ENCODE assay signal across 14 cellular contexts in genomic region chr6:136750821-136751220, GRCh38. TPM values are rescaled to one million over a fixed set of nuclear protein-coding genes. Genes with fewer than 3 reads are reported as not detected.
DNase-seq lines count a peak whose midpoint lies in the region; ATAC-seq and TF ChIP-seq lines count a peak whose summit lies in the region.
"Had no signal": no experiment of that assay in that cellular context is flagged by ENCODE, and none has a peak within 500 bp of the region (broad histone marks: within the 10 kb centered on the region; RNA-seq: fewer than 3 reads in every experiment).

No MANE protein-coding gene starts in this region.

- CTCF ChIA-PET in activated CD4-positive, alpha-beta memory T cell treated with anti-CD3 and anti-CD28 coated beads, Interleukin-2, amount 10 ng/mL, durations not matched to agents 7 days and 5 days (lab: Charles Lee) = interaction anchor here (9.3 kb wide), 1 partner anchor 40 kb away, joined by 80 read pairs; the partner anchor contains the start of gene MAP3K5

- H3K36me3 ChIP-seq in left lung = no peaks in the 10 kb centered on the region
- no peaks in the 10 kb centered on the region for H3K36me3 ChIP-seq in SJCRH30

- H3K36me3 Mint-ChIP-seq in activated naive CD4-positive, alpha-beta T cell treated with anti-CD3 and anti-CD28 coated beads, Interleukin-2, amount 50 U/mL, for 24 hours = peaks cover 2% of the 10 kb centered on the region
- no peaks in the 10 kb centered on the region for H3K36me3 Mint-ChIP-seq in activated naive CD4-positive, alpha-beta T cell treated with anti-CD3 and anti-CD28 coated beads, Interleukin-2, amount 50 U/mL, for 72 hours
- H3K36me3 Mint-ChIP-seq in activated CD4-positive, alpha-beta memory T cell treated with anti-CD3 and anti-CD28 coated beads, Interleukin-2, amount 10 ng/mL, durations not matched to agents 7 days and 5 days (ENCODE audit: low read depth) = peaks cover 34% of the 10 kb centered on the region

- DNase-seq in activated naive CD4-positive, alpha-beta T cell treated with anti-CD3 and anti-CD28 coated beads, Interleukin-2, amount 50 U/mL, for 72 hours (ENCODE audit: low spot score in 2 of 2) = no peak
- DNase-seq in activated CD4-positive, alpha-beta memory T cell treated with anti-CD3 and anti-CD28 coated beads, Interleukin-2, amount 10 ng/mL, durations not matched to agents 7 days and 5 days = no peak
- DNase-seq in left lung (no peak), SJCRH30 (no peak), NCI-H1048 (lab: John Stamatoyannopoulos, UW) (no peak)
- DNase-seq: activated T-cell treated with anti-CD3 and anti-CD28 coated beads for 4 hours, body of pancreas, DMS153, kidney, NCI-H1436 had no signal

- H3K27me3 Mint-ChIP-seq in activated naive CD4-positive, alpha-beta T cell treated with anti-CD3 and anti-CD28 coated beads, Interleukin-2, amount 50 U/mL, for 24 hours = no peaks in the 10 kb centered on the region
- H3K27me3 Mint-ChIP-seq in activated CD4-positive, alpha-beta memory T cell treated with anti-CD3 and anti-CD28 coated beads, Interleukin-2, amount 10 ng/mL, durations not matched to agents 7 days and 5 days = no peaks in the 10 kb centered on the region

- intact Hi-C loops in left lung (cut with DNase I) = no loop called here

- no peak overlapping the region for H3K4me3 Mint-ChIP-seq in activated naive CD4-positive, alpha-beta T cell treated with anti-CD3 and anti-CD28 coated beads, Interleukin-2, amount 50 U/mL, for 24 hours
- peak overlapping the region; percentile 7 for H3K4me3 Mint-ChIP-seq in activated CD4-positive, alpha-beta memory T cell treated with anti-CD3 and anti-CD28 coated beads, Interleukin-2, amount 10 ng/mL, durations not matched to agents 7 days and 5 days
- H3K4me3 Mint-ChIP-seq: endodermal cell had no signal

- H3K4me1 Mint-ChIP-seq in activated naive CD4-positive, alpha-beta T cell treated with anti-CD3 and anti-CD28 coated beads, Interleukin-2, amount 50 U/mL, for 24 hours = peaks cover 92% of the 10 kb centered on the region
- peaks cover 72% of the 10 kb centered on the region for H3K4me1 Mint-ChIP-seq in activated CD4-positive, alpha-beta memory T cell treated with anti-CD3 and anti-CD28 coated beads, Interleukin-2, amount 10 ng/mL, durations not matched to agents 7 days and 5 days

- H3K27me3 ChIP-seq in left lung (no peaks in the 10 kb centered on the region), SJCRH30 (no peaks in the 10 kb centered on the region)
- H3K27me3 ChIP-seq: body of pancreas had no signal

- H3K27ac Mint-ChIP-seq in activated naive CD4-positive, alpha-beta T cell treated with anti-CD3 and anti-CD28 coated beads, Interleukin-2, amount 50 U/mL, for 24 hours = peak overlapping the region; percentile 75
- H3K27ac Mint-ChIP-seq in activated naive CD4-positive, alpha-beta T cell treated with anti-CD3 and anti-CD28 coated beads, Interleukin-2, amount 50 U/mL, for 72 hours = peak overlapping the region in 1 of 2 donors; percentile 84
- peak overlapping the region; percentile 91 for H3K27ac Mint-ChIP-seq in activated CD4-positive, alpha-beta memory T cell treated with anti-CD3 and anti-CD28 coated beads, Interleukin-2, amount 10 ng/mL, durations not matched to agents 7 days and 5 days
- H3K27ac Mint-ChIP-seq: endodermal cell had no signal

- TF ChIP-seq CTCF in left lung (IDR thresholded peaks at IDR 0.05) = no peak

- ATAC-seq in activated naive CD4-positive, alpha-beta T cell treated with anti-CD3 and anti-CD28 coated beads, Interleukin-2, amount 50 U/mL, for 72 hours = no peak
- ATAC-seq in left lung = no peak
- no peak for ATAC-seq in HG02884 (IDR thresholded peaks at IDR 0.05; ENCODE audit: unreplicated experiment)
- ATAC-seq: body of pancreas had no signal

- H3K9me3 ChIP-seq in left lung (no peaks in the 10 kb centered on the region), SJCRH30 (replicated peaks) (no peaks in the 10 kb centered on the region)
- H3K9me3 ChIP-seq: body of pancreas had no signal

- POLR2A ChIA-PET in activated CD4-positive, alpha-beta memory T cell treated with anti-CD3 and anti-CD28 coated beads, Interleukin-2, amount 10 ng/mL, durations not matched to agents 7 days and 5 days (lab: Charles Lee) = interaction anchor here (1.2 to 5.6 kb wide), 3 partner anchors 36 to 105 kb away, joined by 3 to 62 read pairs (median 36); partner anchors contain the start of gene MAP3K5

- peak overlapping the region; percentile 34 to 62 for H3K27ac ChIP-seq in left lung
- peak overlapping the region; percentile 11 for H3K27ac ChIP-seq in temporal lobe (ENCODE audit: low read depth, low read length)
- H3K27ac ChIP-seq in SJCRH30 = no peak overlapping the region

- H3K4me1 ChIP-seq in left lung = peaks cover 33 to 54% of the 10 kb centered on the region in 2 donors
- H3K4me1 ChIP-seq in SJCRH30 = no peaks in the 10 kb centered on the region

- H3K4me3 ChIP-seq in left lung (no peak overlapping the region), SJCRH30 (no peak overlapping the region)
- H3K4me3 ChIP-seq: body of pancreas had no signal

- no peaks in the 10 kb centered on the region for H3K9me3 Mint-ChIP-seq in activated naive CD4-positive, alpha-beta T cell treated with anti-CD3 and anti-CD28 coated beads, Interleukin-2, amount 50 U/mL, for 24 hours
- H3K9me3 Mint-ChIP-seq in activated naive CD4-positive, alpha-beta T cell treated with anti-CD3 and anti-CD28 coated beads, Interleukin-2, amount 50 U/mL, for 72 hours = no peaks in the 10 kb centered on the region
- no peaks in the 10 kb centered on the region for H3K9me3 Mint-ChIP-seq in activated CD4-positive, alpha-beta memory T cell treated with anti-CD3 and anti-CD28 coated beads, Interleukin-2, amount 10 ng/mL, durations not matched to agents 7 days and 5 days
- H3K9me3 Mint-ChIP-seq: endodermal cell had no signal

RNA-seq across cellular contexts. Expression of gene MAP3K5, which starts 41.5 kb away (rescaled TPM):
- 1 to 10 TPM; 8.7 to 9.0 TPM for total RNA-seq in activated naive CD4-positive, alpha-beta T cell treated with anti-CD3 and anti-CD28 coated beads, Interleukin-2, amount 50 U/mL, for 72 hours
- 10 to 100 TPM; 25.4 to 25.9 TPM for total RNA-seq in activated CD4-positive, alpha-beta memory T cell treated with anti-CD3 and anti-CD28 coated beads, Interleukin-2, amount 10 ng/mL, durations not matched to agents 7 days and 5 days
- total RNA-seq in left lung (10 to 100 TPM; 20.9 to 27.7 TPM), temporal lobe (12.0 TPM)
- total RNA-seq in SJCRH30 (2014; rRNA removed; shearing (Covaris generic)) = 15.2 and 15.9 TPM in 2 replicates
